1 cellular context compared by ENCODE assay signal in genomic region chr13:112606125-112607001, GRCh38.
A peak's percentile ranks its signal among the peaks of the same experiment; 100 is the strongest.
TF ChIP-seq lines count a peak whose summit lies in the region.

No MANE protein-coding gene starts in this region.

TF ChIP-seq in HepG2, 621 proteins besides CTCF, POLR2A, EP300 and RAD21 (continued from another document and continues in another):
- TF ChIP-seq PRDM15 (CRISPR knock-in tag; IDR thresholded peaks at IDR 0.05) (no peak), ZKSCAN5 (CRISPR knock-in tag; IDR thresholded peaks at IDR 0.05) (no peak), FOXK1 (CRISPR knock-in tag; IDR thresholded peaks at IDR 0.05; ENCODE audit: borderline replicate concordance, low read depth) (no peak), E2F5 (CRISPR knock-in tag; conservative IDR thresholded peaks at IDR 0.05) (no peak), UBTF (CRISPR knock-in tag; IDR thresholded peaks at IDR 0.05) (no peak), ELF3 (CRISPR knock-in tag; IDR thresholded peaks at IDR 0.05) (peak; percentile 27; the same call in 1 of the 2 replicates), SMAD3 (CRISPR knock-in tag; IDR thresholded peaks at IDR 0.05) (no peak), IKZF5 (CRISPR knock-in tag; IDR thresholded peaks at IDR 0.05) (no peak), ZBTB3 (CRISPR knock-in tag; IDR thresholded peaks at IDR 0.05; ENCODE audit: borderline replicate concordance, low read depth) (no peak), ZBTB4 (CRISPR knock-in tag; IDR thresholded peaks at IDR 0.05; ENCODE audit: borderline replicate concordance) (no peak), NPAS2 (CRISPR knock-in tag; IDR thresholded peaks at IDR 0.05; ENCODE audit: borderline replicate concordance) (no peak), GTF3A (CRISPR knock-in tag; conservative IDR thresholded peaks at IDR 0.05) (no peak), ZXDC (CRISPR knock-in tag; IDR thresholded peaks at IDR 0.05) (no peak), KLF16 (CRISPR knock-in tag; IDR thresholded peaks at IDR 0.05) (no peak), SAP130 (CRISPR knock-in tag; IDR thresholded peaks at IDR 0.05; ENCODE audit: low read depth) (peak; percentile 52), MNT (IDR thresholded peaks at IDR 0.05) (no peak), MAX (IDR thresholded peaks at IDR 0.05) (peak; percentile 35; the same call in 1 of the 2 replicates), U2AF2 (IDR thresholded peaks at IDR 0.05; ENCODE audit: low read depth, low read length) (no peak), ATF7 (IDR thresholded peaks at IDR 0.05) (no peak), ATF7 (CRISPR knock-in tag; IDR thresholded peaks at IDR 0.05) (no peak), SP5 (CRISPR knock-in tag; IDR thresholded peaks at IDR 0.05; ENCODE audit: borderline replicate concordance, low read depth) (peak; percentile 95), CHCHD3 (CRISPR knock-in tag; IDR thresholded peaks at IDR 0.05) (no peak), TFAP4 (IDR thresholded peaks at IDR 0.05; ENCODE audit: borderline replicate concordance, low read depth) (peak; percentile 35; the same call in 1 of the 2 replicates), GABPB1 (CRISPR knock-in tag; IDR thresholded peaks at IDR 0.05) (peak; percentile 75; the same call in 1 of the 2 replicates), REST (IDR thresholded peaks at IDR 0.05; ENCODE audit: borderline replicate concordance in 1 of 2, low read depth in 1 of 2, low read length in 2 of 2) (no peak), TIGD3 (CRISPR knock-in tag; IDR thresholded peaks at IDR 0.05; ENCODE audit: borderline replicate concordance) (no peak), RFX3 (CRISPR knock-in tag; IDR thresholded peaks at IDR 0.05) (no peak)
